Comparison of ENCODE assay signal across 9 cellular contexts in the genomic region with DNA sequence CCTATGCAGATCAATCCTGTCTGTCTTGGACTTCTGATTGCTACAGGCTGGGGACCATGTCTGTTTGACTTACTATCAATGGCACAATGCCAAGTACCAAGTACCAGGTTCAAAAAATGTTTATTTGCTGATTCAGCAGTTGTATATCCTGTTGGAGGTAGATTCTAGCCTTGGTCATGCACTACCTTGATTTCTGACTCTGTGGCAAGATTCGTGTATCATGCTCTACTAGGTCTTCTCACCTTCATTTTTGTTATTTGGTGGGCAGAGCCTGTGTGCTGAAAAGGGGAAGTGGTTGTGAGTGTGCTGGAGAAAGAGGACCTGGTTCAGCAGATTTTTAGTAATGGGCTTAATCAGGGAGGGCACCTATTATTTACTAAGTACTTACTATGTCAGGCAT.
A peak's percentile ranks its signal among the peaks of the same experiment; 100 is the strongest.
DNase-seq lines count a peak whose midpoint lies in the region; ATAC-seq and TF ChIP-seq lines count a peak whose summit lies in the region.
"Had no signal": no experiment of that assay in that cellular context is flagged by ENCODE, and none has a peak within 500 bp of the region (broad histone marks: within the 10 kb centered on the region; RNA-seq: fewer than 3 reads in every experiment).

No MANE protein-coding gene starts in this region.

- H3K4me3 Mint-ChIP-seq in T-helper 17 cell (no peak overlapping the region), endothelial cell (ENCODE audit: unreplicated experiment) (no peak overlapping the region)
- H3K4me3 Mint-ChIP-seq in activated CD4-positive, alpha-beta memory T cell treated with anti-CD3 and anti-CD28 coated beads for 36 hours, result no peak overlapping the region

- H3K27ac Mint-ChIP-seq in T-helper 17 cell (no peak overlapping the region), endothelial cell (ENCODE audit: unreplicated experiment) (no peak overlapping the region)
- H3K27ac Mint-ChIP-seq in activated CD4-positive, alpha-beta memory T cell treated with anti-CD3 and anti-CD28 coated beads for 36 hours, result no peak overlapping the region

- POLR2A ChIA-PET in activated CD4-positive, alpha-beta memory T cell treated with anti-CD3 and anti-CD28 coated beads for 36 hours (lab: Charles Lee), result no interaction called here

- no peak for TF ChIP-seq CTCF in endothelial cell (IDR thresholded peaks at IDR 0.05; ENCODE audit: unreplicated experiment)

- H3K9me3 ChIP-seq in T-helper 17 cell (ENCODE audit: control insufficient read depth, low read length, poor library complexity, severe bottlenecking), result no peaks in the 10 kb centered on the region

- CTCF ChIA-PET in activated CD4-positive, alpha-beta memory T cell treated with anti-CD3 and anti-CD28 coated beads for 36 hours (lab: Charles Lee), result no interaction called here

- DNase-seq in T-helper 17 cell (no peak), endothelial cell (ENCODE audit: low spot score) (no peak), NCI-H524 (lab: John Stamatoyannopoulos, UW) (no peak)
- DNase-seq in stimulated activated CD4-positive, alpha-beta T cell treated with anti-CD3 and anti-CD28 coated beads, Interleukin-1b, Interleukin-23, amount 100 ng/mL, for 48 hours, result no peak
- DNase-seq in activated CD4-positive, alpha-beta memory T cell treated with anti-CD3 and anti-CD28 coated beads for 36 hours, result no peak
- DNase-seq: SHP77 treated with DMSO at 0.1 percent for 48 hours had no signal

- intact Hi-C loops in activated CD4-positive, alpha-beta memory T cell treated with anti-CD3 and anti-CD28 coated beads for 36 hours (cut with micrococcal nuclease), result no loop called here

- H3K36me3 Mint-ChIP-seq in T-helper 17 cell (ENCODE audit: low read depth), result no peaks in the 10 kb centered on the region
- peaks cover 4% of the 10 kb centered on the region for H3K36me3 Mint-ChIP-seq in endothelial cell (ENCODE audit: low read depth, unreplicated experiment)
- H3K36me3 Mint-ChIP-seq in activated CD4-positive, alpha-beta memory T cell treated with anti-CD3 and anti-CD28 coated beads for 36 hours, result no peaks in the 10 kb centered on the region

- H3K9me3 Mint-ChIP-seq in endothelial cell (ENCODE audit: unreplicated experiment), result no peaks in the 10 kb centered on the region
- peaks cover 9% of the 10 kb centered on the region for H3K9me3 Mint-ChIP-seq in activated CD4-positive, alpha-beta memory T cell treated with anti-CD3 and anti-CD28 coated beads for 36 hours

- H3K4me1 Mint-ChIP-seq in T-helper 17 cell (peaks cover 3% of the 10 kb centered on the region), endothelial cell (ENCODE audit: unreplicated experiment) (no peaks in the 10 kb centered on the region)
- H3K4me1 Mint-ChIP-seq in activated CD4-positive, alpha-beta memory T cell treated with anti-CD3 and anti-CD28 coated beads for 36 hours (ENCODE audit: low read depth), result no peaks in the 10 kb centered on the region

- ATAC-seq in GM18502 (IDR thresholded peaks at IDR 0.05; ENCODE audit: poor library complexity, unreplicated experiment) (peak; percentile 84), GM21367 (IDR thresholded peaks at IDR 0.05; ENCODE audit: unreplicated experiment) (peak; percentile 71), HG03354 (IDR thresholded peaks at IDR 0.05; ENCODE audit: poor library complexity, severe bottlenecking, unreplicated experiment) (peak; percentile 85), T-helper 17 cell (peak; percentile 49)

- H3K27me3 Mint-ChIP-seq in T-helper 17 cell (peaks cover 6% of the 10 kb centered on the region), endothelial cell (ENCODE audit: unreplicated experiment) (peaks cover 5% of the 10 kb centered on the region)
- peaks cover 17% of the 10 kb centered on the region for H3K27me3 Mint-ChIP-seq in activated CD4-positive, alpha-beta memory T cell treated with anti-CD3 and anti-CD28 coated beads for 36 hours
